ENCODE assay signal across 7 cellular contexts in genomic region chr1:216528816-216529215, GRCh38.
DNase-seq lines count a peak whose midpoint lies in the region; ATAC-seq, FAIRE-seq and TF ChIP-seq lines count a peak whose summit lies in the region.

No MANE protein-coding gene starts in this region.

- no peak overlapping the region for H3K9ac ChIP-seq in Karpas-422 (ENCODE audit: low read length)

- H3K9me3 ChIP-seq in Karpas-422 (ENCODE audit: low read length): no peaks in the 10 kb centered on the region
- no peaks in the 10 kb centered on the region for H3K9me3 ChIP-seq in pancreas
- H3K9me3 ChIP-seq in thyroid gland: no peaks in the 10 kb centered on the region
- H3K9me3 ChIP-seq in CD8-positive, alpha-beta T cell (ENCODE audit: low read length): no peaks in the 10 kb centered on the region

- 16 to 21% methylated on average over 1 of the region's 1 CpG for WGBS in pancreas, 2 donors
- WGBS in thyroid gland, 2 donors: 53 to 64% methylated on average over 1 of the region's 1 CpG

- no peak overlapping the region for H3K4me3 ChIP-seq in Karpas-422 (ENCODE audit: low read length)
- no peak overlapping the region for H3K4me3 ChIP-seq in pancreas
- no peak overlapping the region for H3K4me3 ChIP-seq in thyroid gland (replicated peaks in 1 of 3)
- no peak overlapping the region for H3K4me3 ChIP-seq in CD8-positive, alpha-beta T cell (ENCODE audit: low read depth, low read length)

- no peaks in the 10 kb centered on the region for H4K20me1 ChIP-seq in Karpas-422 (ENCODE audit: insufficient read depth, low read depth, low read length)

- TF ChIP-seq POLR2A in thyroid gland (IDR thresholded peaks at IDR 0.05): no peak

- DNase-seq in Karpas-422 (peak; percentile 70), pancreas (peak in 1 of 6 donors; percentile 19), SW480 (ENCODE audit: low spot score) (no peak), thyroid gland (no peak)
- no peak for DNase-seq in CD8-positive, alpha-beta T cell

- H3K36me3 ChIP-seq in Karpas-422 (ENCODE audit: insufficient read depth, low read length) (no peaks in the 10 kb centered on the region), pancreas (no peaks in the 10 kb centered on the region), thyroid gland (no peaks in the 10 kb centered on the region)
- H3K36me3 ChIP-seq in CD8-positive, alpha-beta T cell (ENCODE audit: insufficient read depth, low read length): no peaks in the 10 kb centered on the region

- H3K27ac ChIP-seq in Karpas-422 (ENCODE audit: low read length) (no peak overlapping the region), pancreas (peak overlapping the region in 2 of 4 donors; percentile 20 to 23), thyroid gland (no peak overlapping the region)
- H3K27ac ChIP-seq in CD8-positive, alpha-beta T cell (ENCODE audit: low read depth, low read length): no peak overlapping the region

- TF ChIP-seq CTCF in pancreas (IDR thresholded peaks at IDR 0.05) (no peak), thyroid gland (IDR thresholded peaks at IDR 0.05) (no peak)
- no peak for TF ChIP-seq CTCF in CD8-positive, alpha-beta T cell (IDR thresholded peaks at IDR 0.05)

- CTCF ChIA-PET in CD8-positive, alpha-beta T cell (lab: Charles Lee): no interaction called here

- POLR2A ChIA-PET in CD8-positive, alpha-beta T cell (lab: Charles Lee): interaction anchor here (0.6 kb wide), 1 partner anchor 291 kb away, joined by 3 read pairs; no protein-coding TSS in a partner anchor

- peaks cover 19% of the 10 kb centered on the region for H3K9me3 Mint-ChIP-seq in CD8-positive, alpha-beta T cell

- H3K27me3 ChIP-seq in Karpas-422 (ENCODE audit: low read length) (no peaks in the 10 kb centered on the region), pancreas (no peaks in the 10 kb centered on the region), thyroid gland (no peaks in the 10 kb centered on the region)
- no peaks in the 10 kb centered on the region for H3K27me3 ChIP-seq in CD8-positive, alpha-beta T cell (ENCODE audit: insufficient read depth, low read length)

- no peak for FAIRE-seq in pancreas (lab: Jason Lieb, UNC)

- no peak overlapping the region for H3K27ac Mint-ChIP-seq in CD8-positive, alpha-beta T cell

- peaks cover 10% of the 10 kb centered on the region for H3K4me1 ChIP-seq in Karpas-422 (ENCODE audit: low read length)
- peaks cover 2 to 19% (median 13%) of the 10 kb centered on the region in 3 donors for H3K4me1 ChIP-seq in pancreas
- H3K4me1 ChIP-seq in thyroid gland: no peaks in the 10 kb centered on the region
- H3K4me1 ChIP-seq in CD8-positive, alpha-beta T cell (ENCODE audit: insufficient read depth, low read length): no peaks in the 10 kb centered on the region

- peak overlapping the region; percentile 12 for H3K4me2 ChIP-seq in Karpas-422 (ENCODE audit: low read depth, low read length, poor library complexity, severe bottlenecking)

- no peaks in the 10 kb centered on the region for H3K36me3 Mint-ChIP-seq in CD8-positive, alpha-beta T cell

- peak; percentile 86 for ATAC-seq in GM18909 (IDR thresholded peaks at IDR 0.05; ENCODE audit: poor library complexity, unreplicated experiment)
- peak; percentile 84 for ATAC-seq in HG02642 (IDR thresholded peaks at IDR 0.05; ENCODE audit: poor library complexity, unreplicated experiment)
- peak; percentile 77 to 84 (median 78) for ATAC-seq in pancreas
- ATAC-seq in CD8-positive, alpha-beta T cell: no peak

- intact Hi-C loops in pancreas (cut with DNase I): no loop called here
- intact Hi-C loops in thyroid gland (cut with DNase I): no loop called here
- intact Hi-C loops in CD8-positive, alpha-beta T cell (cut with DNase I, micrococcal nuclease): no loop called here

- no peaks in the 10 kb centered on the region for H3K27me3 Mint-ChIP-seq in CD8-positive, alpha-beta T cell (ENCODE audit: low read depth)

- no peaks in the 10 kb centered on the region for H3K9me2 ChIP-seq in Karpas-422 (replicated peaks; ENCODE audit: insufficient read depth, low read length)

- no peak overlapping the region for H3K4me3 Mint-ChIP-seq in CD8-positive, alpha-beta T cell

- H3K4me1 Mint-ChIP-seq in CD8-positive, alpha-beta T cell (ENCODE audit: low read depth): no peaks in the 10 kb centered on the region

- H2AFZ ChIP-seq in Karpas-422 (ENCODE audit: low read length): no peak overlapping the region

- no peaks in the 10 kb centered on the region for H3K79me2 ChIP-seq in Karpas-422 (ENCODE audit: low read length)
